Comparison of ENCODE assay signal across 23 cellular contexts in the genomic region with DNA sequence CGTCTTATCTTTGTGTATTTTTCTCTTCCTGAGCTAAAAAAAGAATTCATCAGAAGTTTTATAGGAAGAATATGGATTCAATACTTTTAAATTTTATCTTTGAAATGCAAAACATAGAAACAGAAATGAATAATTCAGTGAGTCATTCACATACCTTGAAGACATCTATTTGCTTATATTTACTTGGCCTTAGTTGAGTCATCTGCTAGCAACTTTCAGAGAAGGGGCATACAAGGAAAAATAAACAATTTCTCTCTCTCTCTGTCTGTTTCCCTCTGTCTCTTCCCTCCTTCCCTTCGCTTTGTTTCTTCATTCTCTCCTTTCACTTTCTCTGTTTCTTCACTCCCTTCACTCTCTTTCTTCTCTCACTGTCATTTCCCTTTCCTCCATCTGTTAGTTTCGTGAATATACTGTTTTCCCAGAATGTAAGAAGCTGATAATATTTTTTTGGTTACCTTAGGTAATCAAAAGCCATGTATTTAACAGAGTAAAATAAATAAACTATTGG.
DNase-seq lines count a peak whose midpoint lies in the region; ATAC-seq, FAIRE-seq and TF ChIP-seq lines count a peak whose summit lies in the region.
"Had no signal": no experiment of that assay in that cellular context is flagged by ENCODE, and none has a peak within 500 bp of the region (broad histone marks: within the 10 kb centered on the region; RNA-seq: fewer than 3 reads in every experiment).

No MANE protein-coding gene starts in this region.

- no peak overlapping the region for H3K23ac ChIP-seq in H9 (ENCODE audit: insufficient read length, low read depth, low read length)
- no peak overlapping the region for H3K23ac ChIP-seq in H1 (ENCODE audit: insufficient read length)

- ATAC-seq in Panc1, result peak; percentile 85; the same call in 1 of the 2 replicates
- ATAC-seq: naive thymus-derived CD4-positive, alpha-beta T cell; pancreas had no signal

- no peak for TF ChIP-seq POLR2A in H1 (IDR thresholded peaks at IDR 0.05; ENCODE audit: control extremely low read depth in 1 of 2, low read depth in 2 of 2, low read length in 2 of 2)

- TF ChIP-seq RAD21 in H1 (IDR thresholded peaks at IDR 0.05 in 1 of 2, conservative IDR thresholded peaks at IDR 0.05 in 1 of 2; ENCODE audit: low read depth in 2 of 2, low read length in 2 of 2), result no peak

- H4K91ac ChIP-seq in H9 (ENCODE audit: insufficient read length, low read depth, low read length), result no peak overlapping the region
- H4K91ac ChIP-seq in H1 (replicated peaks; ENCODE audit: insufficient read length, low read length), result no peak overlapping the region

- H3K27me3 ChIP-seq in H9 (ENCODE audit: insufficient read depth, low read length), result no peaks in the 10 kb centered on the region
- no peaks in the 10 kb centered on the region for H3K27me3 ChIP-seq in Panc1 (ENCODE audit: control insufficient read depth, insufficient read depth, low read length)
- H3K27me3 ChIP-seq in H1 (replicated peaks in 1 of 4; ENCODE audit: control insufficient read depth in 3 of 4, extremely low read depth in 1 of 4, insufficient read depth in 3 of 4, low read length in 3 of 4), result no peaks in the 10 kb centered on the region
- no peaks in the 10 kb centered on the region for H3K27me3 ChIP-seq in ascending aorta
- H3K27me3 ChIP-seq: BE2C, pancreas, SJSA1, vagina had no signal

- DNase-seq in H9 (no peak), Panc1 (ENCODE audit: low read depth, low spot score) (peak; percentile 35), H1 (ENCODE audit: low read depth in 1 of 2, low spot score in 2 of 2) (no peak), NCI-H187 (lab: John Stamatoyannopoulos, UW) (no peak), ascending aorta (ENCODE audit: low spot score in 2 of 2) (no peak), activated gamma-delta T cell (lab: John Stamatoyannopoulos, UW) (no peak), ecto neural progenitor cell (ENCODE audit: low spot score) (no peak)
- DNase-seq: activated CD4-positive, alpha-beta T cell treated with anti-CD3 and anti-CD28 coated beads, Interleukin-2, amount 10 ng/mL, durations not matched to agents 24 days and 14 days; activated CD8-positive, alpha-beta memory T cell treated with anti-CD3 and anti-CD28 coated beads, Interleukin-2, amount 50 U/mL, for 48 hours; activated effector memory CD4-positive, alpha-beta T cell treated with anti-CD3 and anti-CD28 coated beads, Interleukin-2, amount 50 U/mL, for 16 hours; aorta; BE2C; DMS 273 treated with DMSO at 0.1 percent for 48 hours; hypothalamus; kidney; mammary epithelial cell; naive thymus-derived CD4-positive, alpha-beta T cell; NCI-H2081 treated with DMSO at 0.1 percent for 48 hours; NCI-H524 treated with DMSO at 0.1 percent for 48 hours; pancreas; stimulated activated CD4-positive, alpha-beta T cell treated with anti-CD3 and anti-CD28 coated beads, Interleukin-4, amount 100 ng/mL, for 1 hour had no signal

- H2BK120ac ChIP-seq in H9 (ENCODE audit: low read depth, low read length, poor library complexity, severe bottlenecking) (no peak overlapping the region), H1 (replicated peaks; ENCODE audit: low read depth, low read length) (no peak overlapping the region)

- H3K18ac ChIP-seq in H9 (ENCODE audit: insufficient read length, low read depth, low read length) (no peak overlapping the region), H1 (ENCODE audit: extremely low read depth, low read length) (no peak overlapping the region)

- no peak overlapping the region for H2BK15ac ChIP-seq in H9 (ENCODE audit: low read depth, low read length)
- no peak overlapping the region for H2BK15ac ChIP-seq in H1 (ENCODE audit: low read length)

- CTCF ChIA-PET in Panc1 (lab: Charles Lee), result no interaction called here
- CTCF ChIA-PET in H1 (lab: Charles Lee; ENCODE audit: partially characterized antibody), result interaction anchor here (0.6 to 1.2 kb wide), 2 partner anchors 23 to 173 kb away, joined by 3 to 5 read pairs; no protein-coding TSS in a partner anchor

- H2AFZ ChIP-seq in H9 (ENCODE audit: low read length) (no peak overlapping the region), H1 (ENCODE audit: low read length) (0 out of 2 replicates have a peak overlapping the region, but pooled peaks have one; percentile 79)

- no peak for TF ChIP-seq EP300 in H1 (IDR thresholded peaks at IDR 0.05; ENCODE audit: borderline replicate concordance in 1 of 2, low read depth in 2 of 2, low read length in 2 of 2)

- WGBS in H9 (ENCODE audit: extremely low coverage, insufficient read length, low lambda C conversion rate), result no CpG with 5 or more reads among the region's 3 CpGs
- WGBS in H1 (ENCODE audit: extremely low coverage in 1 of 2, insufficient coverage in 1 of 2, insufficient read length in 1 of 2, insufficient replicate concordance in 2 of 2, low coverage in 1 of 2, low lambda C conversion rate in 2 of 2, missing lambda C conversion rate in 1 of 2), 2 experiments, result 90% methylated on average over 3 of the region's 3 CpGs; no CpG with 5 or more reads in 1 of the 2 experiments

- H4K20me1 ChIP-seq in H9 (ENCODE audit: control insufficient read depth, insufficient read depth, insufficient read length), result no peaks in the 10 kb centered on the region
- no peaks in the 10 kb centered on the region for H4K20me1 ChIP-seq in H1 (replicated peaks in 1 of 2; ENCODE audit: control insufficient read depth in 1 of 2, insufficient read depth in 2 of 2, low read length in 2 of 2)

- H2BK20ac ChIP-seq in H9 (ENCODE audit: low read depth, low read length, poor library complexity, severe bottlenecking) (no peak overlapping the region), H1 (ENCODE audit: low read length) (no peak overlapping the region)

- peak overlapping the region in 2 of 3 experiments; percentile 29 to 59; a peak in 4 of 7 replicates for H3K27ac Mint-ChIP-seq in H9
- H3K27ac Mint-ChIP-seq: activated CD4-positive, alpha-beta T cell treated with anti-CD3 and anti-CD28 coated beads, Interleukin-2, amount 10 ng/mL, durations not matched to agents 24 days and 14 days; naive thymus-derived CD4-positive, alpha-beta T cell had no signal

- H3K23me2 ChIP-seq in H9 (ENCODE audit: insufficient read length, low read depth, low read length, poor library complexity, severe bottlenecking) (no peaks in the 10 kb centered on the region), H1 (ENCODE audit: low read depth, low read length) (no peaks in the 10 kb centered on the region)

- H3K9ac ChIP-seq in H9 (ENCODE audit: extremely low read depth, insufficient read length, low read length), result no peak overlapping the region
- H3K9ac ChIP-seq in H1 (replicated peaks in 1 of 4; ENCODE audit: extremely low read depth in 1 of 4, low read depth in 3 of 4, low read length in 3 of 4), result no peak overlapping the region

- no peak overlapping the region for H3K4me3 Mint-ChIP-seq in H9
- H3K4me3 Mint-ChIP-seq: activated CD4-positive, alpha-beta T cell treated with anti-CD3 and anti-CD28 coated beads, Interleukin-2, amount 10 ng/mL, durations not matched to agents 24 days and 14 days; naive thymus-derived CD4-positive, alpha-beta T cell had no signal

- H3K79me2 ChIP-seq in H9 (ENCODE audit: insufficient read depth, low read length), result no peaks in the 10 kb centered on the region
- no peaks in the 10 kb centered on the region for H3K79me2 ChIP-seq in H1 (ENCODE audit: control insufficient read depth in 1 of 2, insufficient read depth in 2 of 2, low read length in 2 of 2)

- BruUV-seq in Panc1 (replicated peaks; lab: Mats Ljungman, UMichigan), result no TSS peak

- in situ Hi-C loops in Panc1 (cut with HindIII; ENCODE audit: low pct_unique_long_range_greater_than_20kb, low sequenced_read_pairs), result no loop called here

- H2AK5ac ChIP-seq in H9 (ENCODE audit: insufficient read length, low read length) (no peak overlapping the region), H1 (ENCODE audit: low read depth, low read length) (no peak overlapping the region)

- H3K14ac ChIP-seq in H9 (ENCODE audit: insufficient read depth, low read length), result no peak overlapping the region
- no peak overlapping the region for H3K14ac ChIP-seq in H1 (ENCODE audit: insufficient read length)

- H3K79me1 ChIP-seq in H9 (ENCODE audit: insufficient read depth, low read depth, low read length, poor library complexity, severe bottlenecking) (no peaks in the 10 kb centered on the region), H1 (ENCODE audit: low read depth, low read length) (no peaks in the 10 kb centered on the region)

- H3K9me3 ChIP-seq in H9 (ENCODE audit: control insufficient read depth, low read depth, low read length), result no peaks in the 10 kb centered on the region
- no peaks in the 10 kb centered on the region for H3K9me3 ChIP-seq in Panc1 (ENCODE audit: control insufficient read depth, insufficient read depth, low read depth, low read length)
- H3K9me3 ChIP-seq in H1 (ENCODE audit: insufficient read depth in 2 of 2, low read depth in 1 of 2, low read length in 1 of 2), result no peaks in the 10 kb centered on the region
- no peaks in the 10 kb centered on the region for H3K9me3 ChIP-seq in ascending aorta
- H3K9me3 ChIP-seq: BE2C, pancreas, vagina had no signal

- no peak for FAIRE-seq in H1 (lab: Jason Lieb, UNC)
- FAIRE-seq: kidney had no signal

- POLR2A ChIA-PET in Panc1 (lab: Charles Lee) (no interaction called here), H1 (lab: Charles Lee; ENCODE audit: partially characterized antibody) (no interaction called here)

- H3K56ac ChIP-seq in H9 (ENCODE audit: insufficient read length, low read depth, low read length), result no peak overlapping the region
- no peak overlapping the region for H3K56ac ChIP-seq in H1 (replicated peaks; ENCODE audit: insufficient read length, low read depth, low read length)

- peaks cover 0 to 5% of the 10 kb centered on the region in 2 experiments; a peak in 2 of 4 replicates for H3K4me1 Mint-ChIP-seq in H9
- H3K4me1 Mint-ChIP-seq: activated CD4-positive, alpha-beta T cell treated with anti-CD3 and anti-CD28 coated beads, Interleukin-2, amount 10 ng/mL, durations not matched to agents 24 days and 14 days; naive thymus-derived CD4-positive, alpha-beta T cell had no signal

- H3T11ph ChIP-seq in H9 (ENCODE audit: low read length), result no peak overlapping the region

- TF ChIP-seq CTCF in H9 (conservative IDR thresholded peaks at IDR 0.05), result no peak
- TF ChIP-seq CTCF in Panc1 (IDR thresholded peaks at IDR 0.05), result no peak
- no peak for TF ChIP-seq CTCF in H1 (IDR thresholded peaks at IDR 0.05; ENCODE audit: control extremely low read depth in 1 of 3, insufficient read depth in 1 of 3, low read depth in 1 of 3, low read length in 3 of 3)
- TF ChIP-seq CTCF in ascending aorta (IDR thresholded peaks at IDR 0.05), result no peak

- no peaks in the 10 kb centered on the region for H3K36me3 Mint-ChIP-seq in H9 (ENCODE audit: insufficient read depth in 1 of 3, low read depth in 3 of 3)
- H3K36me3 Mint-ChIP-seq: naive thymus-derived CD4-positive, alpha-beta T cell had no signal

- peak overlapping the region in 1 of 2 experiments; percentile 6; a peak in 1 of 4 replicates for H3K4me3 ChIP-seq in Panc1 (ENCODE audit: low read depth in 2 of 2, low read length in 2 of 2)
- no peak overlapping the region for H3K4me3 ChIP-seq in H1 (ENCODE audit: extremely low read depth in 1 of 4, insufficient read depth in 2 of 4, low read depth in 3 of 4, low read length in 4 of 4)
- no peak overlapping the region for H3K4me3 ChIP-seq in ascending aorta
- H3K4me3 ChIP-seq: pancreas, SJSA1, vagina had no signal

- no peaks in the 10 kb centered on the region for H3K9me3 Mint-ChIP-seq in H9
- H3K9me3 Mint-ChIP-seq: activated CD4-positive, alpha-beta T cell treated with anti-CD3 and anti-CD28 coated beads, Interleukin-2, amount 10 ng/mL, durations not matched to agents 24 days and 14 days had no signal

- H3K4ac ChIP-seq in H9 (ENCODE audit: low read depth, low read length) (no peak overlapping the region), H1 (replicated peaks; ENCODE audit: insufficient read length, low read depth, low read length) (no peak overlapping the region)

- H4K5ac ChIP-seq in H9 (ENCODE audit: insufficient read length, low read depth, low read length), result no peak overlapping the region
- no peak overlapping the region for H4K5ac ChIP-seq in H1 (ENCODE audit: insufficient read length, low read depth, low read length)

- intact Hi-C loops in Panc1 (cut with micrococcal nuclease; ENCODE audit: unreplicated experiment), result no loop called here
- intact Hi-C loops in ascending aorta (cut with DNase I), result no loop called here

- no peak overlapping the region for H3K27ac ChIP-seq in H9 (ENCODE audit: insufficient read length, low read depth, low read length)
- 0 out of 2 replicates have a peak overlapping the region, but pooled peaks have one; percentile 31 for H3K27ac ChIP-seq in Panc1 (ENCODE audit: low read length)
- H3K27ac ChIP-seq in H1 (ENCODE audit: low read depth, low read length), result no peak overlapping the region
- no peak overlapping the region for H3K27ac ChIP-seq in ascending aorta
- H3K27ac ChIP-seq: pancreas, SJSA1, vagina had no signal

- H3K4me1 ChIP-seq in H9 (ENCODE audit: insufficient read depth, low read length) (0 out of 2 replicates have a peak, but pooled peaks cover 2% of the 10 kb centered on the region), Panc1 (ENCODE audit: control insufficient read depth, insufficient read depth, low read length) (peaks cover 3% of the 10 kb centered on the region; the same call in 1 of the 2 replicates), H1 (replicated peaks in 1 of 4; ENCODE audit: control insufficient read depth in 3 of 4, insufficient read depth in 4 of 4, low read length in 3 of 4) (no peaks in the 10 kb centered on the region), ascending aorta (no peaks in the 10 kb centered on the region)
- H3K4me1 ChIP-seq: BE2C, pancreas, SJSA1, vagina had no signal

- no peaks in the 10 kb centered on the region for H3K27me3 Mint-ChIP-seq in H9 (ENCODE audit: low read depth)
- H3K27me3 Mint-ChIP-seq: activated CD4-positive, alpha-beta T cell treated with anti-CD3 and anti-CD28 coated beads, Interleukin-2, amount 10 ng/mL, durations not matched to agents 24 days and 14 days; naive thymus-derived CD4-positive, alpha-beta T cell had no signal

- H3K36me3 ChIP-seq in Panc1 (ENCODE audit: control insufficient read depth, insufficient read depth, low read length) (no peaks in the 10 kb centered on the region), H1 (ENCODE audit: control insufficient read depth in 2 of 4, insufficient read depth in 4 of 4, low read length in 3 of 4) (no peaks in the 10 kb centered on the region), ascending aorta (no peaks in the 10 kb centered on the region)
- H3K36me3 ChIP-seq: BE2C, pancreas, SJSA1, vagina had no signal

- H2BK5ac ChIP-seq in H9 (ENCODE audit: insufficient read length, low read length) (no peak overlapping the region), H1 (ENCODE audit: low read depth, low read length) (no peak overlapping the region)

- H4K8ac ChIP-seq in H9 (replicated peaks; ENCODE audit: insufficient read length, low read depth, low read length), result no peak overlapping the region
- no peak overlapping the region for H4K8ac ChIP-seq in H1 (ENCODE audit: extremely low read depth, insufficient read depth, low read length)

- H2BK12ac ChIP-seq in H9 (ENCODE audit: insufficient read length, low read depth, low read length) (no peak overlapping the region), H1 (ENCODE audit: low read depth, low read length) (no peak overlapping the region)

- no peak overlapping the region for H3K4me2 ChIP-seq in H9 (ENCODE audit: insufficient read depth, insufficient read length, low read length)
- H3K4me2 ChIP-seq in H1 (ENCODE audit: insufficient read depth in 1 of 2, low read depth in 2 of 2, low read length in 2 of 2), result no peak overlapping the region
